8 cellular contexts compared by ENCODE assay signal in genomic region chr12:123532808-123533649, GRCh38. TPM values are rescaled to one million over a fixed set of nuclear protein-coding genes. Genes with fewer than 3 reads are reported as not detected.
DNase-seq lines count a peak whose midpoint lies in the region; ATAC-seq and TF ChIP-seq lines count a peak whose summit lies in the region.

No MANE protein-coding gene starts in this region.

- in situ Hi-C loops in gastrocnemius medialis (cut with MboI; ENCODE audit: low sequenced_read_pairs in 4 of 4), result no loop called here

- no peak overlapping the region for H2AFZ ChIP-seq in OCI-LY1 (ENCODE audit: low read length)

- H3K9me2 ChIP-seq in OCI-LY1 (ENCODE audit: low read depth, low read length), result no peaks in the 10 kb centered on the region

- H3K4me3 ChIP-seq in OCI-LY1 (ENCODE audit: low read depth, low read length, poor library complexity, severe bottlenecking), result peak overlapping the region; percentile 60
- H3K4me3 ChIP-seq in iPS-18a (ENCODE audit: low read length), result peak overlapping the region; percentile 67
- peak overlapping the region; percentile 55 to 89 (median 76) for H3K4me3 ChIP-seq in gastrocnemius medialis

- peak; percentile 53 for DNase-seq in NCI-H82 (lab: John Stamatoyannopoulos, UW)
- DNase-seq in NCI-H82 treated with DMSO at 0.1 percent for 48 hours (lab: John Stamatoyannopoulos, UW; ENCODE audit: unreplicated experiment), result no peak
- DNase-seq in MCF 10A (ENCODE audit: unreplicated experiment), result peak; percentile 36
- peak; percentile 36 to 63 for DNase-seq in gastrocnemius medialis
- DNase-seq in amniotic stem cell (lab: John Stamatoyannopoulos, UW), result no peak
- DNase-seq in germinal center (ENCODE audit: low spot score), result no peak

- no peaks in the 10 kb centered on the region for H3K79me2 ChIP-seq in OCI-LY1 (ENCODE audit: insufficient read depth, low read length)

- TF ChIP-seq POLR2A in gastrocnemius medialis (IDR thresholded peaks at IDR 0.05), result peak in 1 of 2 donors; percentile 4

- CTCF ChIA-PET in MCF 10A (lab: Yijun Ruan, JAX), result interaction anchor here (0.5 to 1.3 kb wide), 8 partner anchors 12 to 1032 kb away, joined by 3 to 8 read pairs (median 4); no protein-coding TSS in a partner anchor

- peaks cover 15% of the 10 kb centered on the region for H3K36me3 Mint-ChIP-seq in MCF 10A (ENCODE audit: insufficient read depth, unreplicated experiment)

- no peaks in the 10 kb centered on the region for H3K9me3 ChIP-seq in OCI-LY1 (ENCODE audit: low read length)
- H3K9me3 ChIP-seq in iPS-18a (ENCODE audit: control insufficient read depth, low read depth, low read length), result no peaks in the 10 kb centered on the region
- no peaks in the 10 kb centered on the region for H3K9me3 ChIP-seq in gastrocnemius medialis

- H3K27ac ChIP-seq in OCI-LY1 (ENCODE audit: low read depth, low read length, poor library complexity, severe bottlenecking) (no peak overlapping the region), iPS-18a (ENCODE audit: low read length) (no peak overlapping the region), gastrocnemius medialis (peak overlapping the region; percentile 83 to 89 (median 86))

- H3K27me3 ChIP-seq in OCI-LY1 (ENCODE audit: insufficient read depth, low read length) (no peaks in the 10 kb centered on the region), iPS-18a (ENCODE audit: control insufficient read depth, insufficient read depth, low read length) (peaks cover 17% of the 10 kb centered on the region), gastrocnemius medialis (no peaks in the 10 kb centered on the region)

- H3K4me3 Mint-ChIP-seq in MCF 10A (ENCODE audit: unreplicated experiment), result peak overlapping the region; percentile 85

- H3K4me1 ChIP-seq in OCI-LY1 (ENCODE audit: insufficient read depth, low read length, severe bottlenecking) (peaks cover 6% of the 10 kb centered on the region), iPS-18a (ENCODE audit: control insufficient read depth, low read depth, low read length) (no peaks in the 10 kb centered on the region), gastrocnemius medialis (peaks cover 26 to 38% of the 10 kb centered on the region in 2 donors)

- peak overlapping the region; percentile 63; the same call in 1 of the 2 replicates for H3K4me2 ChIP-seq in OCI-LY1 (ENCODE audit: low read length)

- peaks cover 7% of the 10 kb centered on the region for H3K4me1 Mint-ChIP-seq in MCF 10A (ENCODE audit: insufficient read depth, unreplicated experiment)

- no peaks in the 10 kb centered on the region for H3K36me3 ChIP-seq in OCI-LY1 (ENCODE audit: insufficient read depth, low read length)
- no peaks in the 10 kb centered on the region for H3K36me3 ChIP-seq in iPS-18a (ENCODE audit: control insufficient read depth, low read depth, low read length)
- peaks cover 0 to 6% of the 10 kb centered on the region in 2 donors for H3K36me3 ChIP-seq in gastrocnemius medialis

- no TSS peak for BruUV-seq in MCF 10A (replicated peaks; lab: Mats Ljungman, UMichigan)

- intact Hi-C loops in MCF 10A (cut with micrococcal nuclease) (no loop called here), gastrocnemius medialis (cut with DNase I; ENCODE audit: low total_unique reads) (loop anchor here (1.0 to 5.0 kb wide), 5 partner anchors 51 to 144 kb away; partner anchors contain the start of genes DDX55, SNRNP35 and TMED2)

- peak; percentile 31 to 47 for ATAC-seq in gastrocnemius medialis

- H3K27ac Mint-ChIP-seq in MCF 10A (ENCODE audit: low read depth, unreplicated experiment), result peak overlapping the region; percentile 35

- no peaks in the 10 kb centered on the region for H3K27me3 Mint-ChIP-seq in MCF 10A (ENCODE audit: insufficient read depth, unreplicated experiment)

- H3K9me3 Mint-ChIP-seq in MCF 10A (ENCODE audit: unreplicated experiment), result no peaks in the 10 kb centered on the region

- no peak for TF ChIP-seq CTCF in OCI-LY1 (IDR thresholded peaks at IDR 0.05; ENCODE audit: low read length)
- no peak for TF ChIP-seq CTCF in MCF 10A (IDR thresholded peaks at IDR 0.05; ENCODE audit: unreplicated experiment)
- TF ChIP-seq CTCF in gastrocnemius medialis (IDR thresholded peaks at IDR 0.05 in 4 of 5, conservative IDR thresholded peaks at IDR 0.05 in 1 of 5), result no peak

- POLR2A ChIA-PET in MCF 10A (lab: Yijun Ruan, JAX), result interaction anchor here (0.6 to 1.8 kb wide), 11 partner anchors 10 to 168 kb away, joined by 3 to 28 read pairs (median 4); partner anchors contain the start of genes DDX55, SBNO1 and SNRNP35

- H3K9ac ChIP-seq in OCI-LY1 (ENCODE audit: low read length), result peak overlapping the region; percentile 20; the same call in 1 of the 2 replicates
- peak overlapping the region; percentile 17 for H3K9ac ChIP-seq in iPS-18a (ENCODE audit: low read length)

- no peaks in the 10 kb centered on the region for H3F3A ChIP-seq in OCI-LY1 (ENCODE audit: insufficient read depth, low read length)

- H4K20me1 ChIP-seq in OCI-LY1 (ENCODE audit: insufficient read depth, low read length), result no peaks in the 10 kb centered on the region

RNA-seq across cellular contexts. Expression of gene RILPL1, which starts 0.5 kb away (rescaled TPM):
- total RNA-seq in MCF 10A (2022), result 21.5 and 22.9 TPM in 2 replicates
- 10 to 100 TPM; 33.4 to 65.3 (median 40.6) TPM for total RNA-seq in gastrocnemius medialis

RNA-seq across cellular contexts. Expression of gene TMED2, which starts 51.3 kb away (rescaled TPM):
- total RNA-seq in MCF 10A (2022) (302 and 327 TPM in 2 replicates), gastrocnemius medialis (100 to 1,000 TPM; 115 to 177 (median 146) TPM)

Comparison
In these comparisons a context has a peak if more than half of its experiments do, and no peak if none do; other contexts are left out.
1. DNase-seq: peak in NCI-H82 (single experiment), MCF 10A (single experiment) and gastrocnemius medialis (2 of 2); none in NCI-H82 treated with DMSO at 0.1 percent for 48 hours (single experiment), amniotic stem cell (single experiment) and germinal center (single experiment).
2. H3K27ac ChIP-seq: peak in gastrocnemius medialis (4 of 4); none in OCI-LY1 (single experiment) and iPS-18a (single experiment).
3. Peak in every context shown above with its lines, with median percentiles within 50 percentile points of each other: H3K4me3 ChIP-seq.